33 cellular contexts compared by ENCODE assay signal in genomic region chr1:208844158-208844557, GRCh38.
DNase-seq lines count a peak whose midpoint lies in the region; ATAC-seq and TF ChIP-seq lines count a peak whose summit lies in the region.
"Had no signal": no experiment of that assay in that cellular context is flagged by ENCODE, and none has a peak within 500 bp of the region (broad histone marks: within the 10 kb centered on the region; RNA-seq: fewer than 3 reads in every experiment).

No MANE protein-coding gene starts in this region.

- WGBS in trophoblast cell (ENCODE audit: extremely low coverage, insufficient coverage, insufficient read length): no CpG with 5 or more reads among the region's 3 CpGs

- H3K23ac ChIP-seq in trophoblast cell (ENCODE audit: low read length): no peak overlapping the region

- H3K36me3 ChIP-seq in trophoblast cell (ENCODE audit: control insufficient read depth in 1 of 2, insufficient read depth in 2 of 2, low read length in 2 of 2): no peaks in the 10 kb centered on the region
- H3K36me3 ChIP-seq: BE2C; BLaER1; BLaER1 treated with 17β-estradiol and CSF1 and Interleukin-3, amounts not matched to agents 10 nM and 100 nM had no signal

- no peak overlapping the region for H2AK5ac ChIP-seq in trophoblast cell (ENCODE audit: low read length)

- CTCF ChIA-PET in activated naive CD4-positive, alpha-beta T cell treated with anti-CD3 and anti-CD28 coated beads, Interleukin-2, amount 10 ng/mL, durations not matched to agents 7 days and 5 days (lab: Charles Lee): no interaction called here

- H4K8ac ChIP-seq in trophoblast cell (ENCODE audit: low read depth, low read length): no peak overlapping the region

- H3K36me3 Mint-ChIP-seq in activated naive CD4-positive, alpha-beta T cell treated with anti-CD3 and anti-CD28 coated beads, Interleukin-2, amount 10 ng/mL, durations not matched to agents 7 days and 5 days: no peaks in the 10 kb centered on the region
- H3K36me3 Mint-ChIP-seq: CD14-positive monocyte; CD4-positive, alpha-beta memory T cell; CD4-positive, CD25-positive, alpha-beta regulatory T cell; CD8-positive, alpha-beta memory T cell; CD8-positive, alpha-beta T cell had no signal

- no peak overlapping the region for H4K91ac ChIP-seq in trophoblast cell (ENCODE audit: low read depth, low read length)

- H3K4me3 Mint-ChIP-seq in activated naive CD4-positive, alpha-beta T cell treated with anti-CD3 and anti-CD28 coated beads, Interleukin-2, amount 10 ng/mL, durations not matched to agents 7 days and 5 days: no peak overlapping the region
- H3K4me3 Mint-ChIP-seq: B cell; CD14-positive monocyte; CD4-positive, alpha-beta memory T cell; CD4-positive, alpha-beta T cell; CD4-positive, CD25-positive, alpha-beta regulatory T cell; CD8-positive, alpha-beta memory T cell; CD8-positive, alpha-beta T cell had no signal

- H3K4me1 Mint-ChIP-seq in activated naive CD4-positive, alpha-beta T cell treated with anti-CD3 and anti-CD28 coated beads, Interleukin-2, amount 10 ng/mL, durations not matched to agents 7 days and 5 days: no peaks in the 10 kb centered on the region
- H3K4me1 Mint-ChIP-seq: B cell; CD14-positive monocyte; CD4-positive, alpha-beta memory T cell; CD4-positive, CD25-positive, alpha-beta regulatory T cell; CD8-positive, alpha-beta memory T cell had no signal

- no peaks in the 10 kb centered on the region for H3K27me3 ChIP-seq in trophoblast cell (ENCODE audit: insufficient read depth, low read length)
- H3K27me3 ChIP-seq: BE2C; BLaER1; BLaER1 treated with 17β-estradiol and CSF1 and Interleukin-3, amounts not matched to agents 10 nM and 100 nM had no signal

- no peaks in the 10 kb centered on the region for H3K9me3 Mint-ChIP-seq in activated naive CD4-positive, alpha-beta T cell treated with anti-CD3 and anti-CD28 coated beads, Interleukin-2, amount 10 ng/mL, durations not matched to agents 7 days and 5 days
- H3K9me3 Mint-ChIP-seq: CD4-positive, alpha-beta T cell; CD8-positive, alpha-beta T cell had no signal

- H3K4me3 ChIP-seq in epithelial cell of esophagus (ENCODE audit: low read length) (no peak overlapping the region), trophoblast cell (ENCODE audit: low read depth, low read length) (no peak overlapping the region)
- H3K4me3 ChIP-seq: A549; BLaER1; BLaER1 treated with 17β-estradiol and CSF1 and Interleukin-3, amounts not matched to agents 10 nM and 100 nM had no signal

- no peak overlapping the region for H3K27ac Mint-ChIP-seq in activated naive CD4-positive, alpha-beta T cell treated with anti-CD3 and anti-CD28 coated beads, Interleukin-2, amount 10 ng/mL, durations not matched to agents 7 days and 5 days
- H3K27ac Mint-ChIP-seq: B cell; CD14-positive monocyte; CD4-positive, alpha-beta T cell; CD4-positive, CD25-positive, alpha-beta regulatory T cell; CD8-positive, alpha-beta T cell had no signal

- H2BK120ac ChIP-seq in trophoblast cell (ENCODE audit: insufficient read depth, low read length, poor library complexity): no peak overlapping the region

- no peaks in the 10 kb centered on the region for H3K27me3 Mint-ChIP-seq in activated naive CD4-positive, alpha-beta T cell treated with anti-CD3 and anti-CD28 coated beads, Interleukin-2, amount 10 ng/mL, durations not matched to agents 7 days and 5 days
- H3K27me3 Mint-ChIP-seq: B cell; CD4-positive, CD25-positive, alpha-beta regulatory T cell had no signal

- H3K4ac ChIP-seq in trophoblast cell (ENCODE audit: low read depth, low read length): no peak overlapping the region

- no peak for TF ChIP-seq CTCF in epithelial cell of esophagus (IDR thresholded peaks at IDR 0.05; ENCODE audit: insufficient read depth, low read depth, low read length, missing control alignments)

- H3K9ac ChIP-seq in trophoblast cell (ENCODE audit: low read length): no peak overlapping the region
- H3K9ac ChIP-seq: BLaER1; BLaER1 treated with 17β-estradiol and CSF1 and Interleukin-3, amounts not matched to agents 10 nM and 100 nM had no signal

- ATAC-seq in esophagus mucosa: peak; percentile 73
- ATAC-seq in activated CD4-positive, CD25-positive, alpha-beta regulatory T cell treated with anti-CD3 and anti-CD28 coated beads, Interleukin-2, amount 50 U/mL, for 24 hours: no peak
- ATAC-seq: A549; CD8-positive, alpha-beta T cell had no signal

- no peak overlapping the region for H3K27ac ChIP-seq in trophoblast cell (ENCODE audit: low read depth, low read length)
- H3K27ac ChIP-seq: 22Rv1; A549; BLaER1; BLaER1 treated with 17β-estradiol and CSF1 and Interleukin-3, amounts not matched to agents 10 nM and 100 nM; C4-2B had no signal

- no peak overlapping the region for H3K4me2 ChIP-seq in trophoblast cell (ENCODE audit: low read length)
- H3K4me2 ChIP-seq: A549; BLaER1; BLaER1 treated with 17β-estradiol and CSF1 and Interleukin-3, amounts not matched to agents 10 nM and 100 nM had no signal

- H3K4me1 ChIP-seq in trophoblast cell (ENCODE audit: control insufficient read depth in 1 of 2, insufficient read depth in 2 of 2, low read length in 2 of 2): no peaks in the 10 kb centered on the region
- H3K4me1 ChIP-seq: A549; BE2C; BLaER1; BLaER1 treated with 17β-estradiol and CSF1 and Interleukin-3, amounts not matched to agents 10 nM and 100 nM; Caco-2 had no signal

- H3K18ac ChIP-seq in trophoblast cell (ENCODE audit: low read length): no peak overlapping the region

- H2BK12ac ChIP-seq in trophoblast cell (ENCODE audit: low read length): no peak overlapping the region

- DNase-seq in epithelial cell of esophagus (ENCODE audit: low read depth): peak; percentile 25
- peak; percentile 24 to 55 for DNase-seq in trophoblast cell
- no peak for DNase-seq in NCI-H128 (lab: John Stamatoyannopoulos, UW; ENCODE audit: unreplicated experiment)
- DNase-seq in activated naive CD4-positive, alpha-beta T cell treated with anti-CD3 and anti-CD28 coated beads, Interleukin-2, amount 10 ng/mL, durations not matched to agents 7 days and 5 days: no peak
- DNase-seq: 8988T; ACHN; AML-193; BE2C; C1 segment of cervical spinal cord; Caco-2; Calu3; CD4-positive, alpha-beta memory T cell; CD4-positive, alpha-beta T cell; CD4-positive, CD25-positive, alpha-beta regulatory T cell; CD8-positive, alpha-beta memory T cell; CD8-positive, alpha-beta T cell; COR-L47; DMS 273 treated with DMSO at 0.1 percent for 48 hours; DMS153; DMS53; DMS79; DMS79 treated with DMSO at 0.1 percent for 48 hours; DND-41; EL had no signal

- no peaks in the 10 kb centered on the region for H3K79me1 ChIP-seq in trophoblast cell (ENCODE audit: low read length)

- no peak overlapping the region for H3K14ac ChIP-seq in trophoblast cell (ENCODE audit: low read length)

- no peak overlapping the region for H4K12ac ChIP-seq in trophoblast cell (ENCODE audit: low read depth, low read length)

- H3K9me3 ChIP-seq in trophoblast cell (ENCODE audit: insufficient read depth, low read depth, low read length): no peaks in the 10 kb centered on the region
- H3K9me3 ChIP-seq: BE2C; BLaER1; BLaER1 treated with 17β-estradiol and CSF1 and Interleukin-3, amounts not matched to agents 10 nM and 100 nM; Caco-2 had no signal

- H3K79me2 ChIP-seq in trophoblast cell (ENCODE audit: control insufficient read depth, insufficient read depth, low read length, poor library complexity): no peaks in the 10 kb centered on the region

- H2AFZ ChIP-seq in trophoblast cell (ENCODE audit: insufficient read depth, low read length, poor library complexity): no peak overlapping the region

- no peak overlapping the region for H2BK5ac ChIP-seq in trophoblast cell (ENCODE audit: low read depth, low read length, poor library complexity)

Comparison
In these comparisons a context has a peak if more than half of its experiments do, and no peak if none do; other contexts are left out.
1. DNase-seq: peak in epithelial cell of esophagus (single experiment) and trophoblast cell (2 of 2); none in NCI-H128 (single experiment) and activated naive CD4-positive, alpha-beta T cell treated with anti-CD3 and anti-CD28 coated beads, Interleukin-2, amount 10 ng/mL, durations not matched to agents 7 days and 5 days (single experiment).